In genomic region chr10:61376908-61377368, GRCh38 we compare ENCODE assay signal across 25 cellular contexts.
"Had no signal": no experiment of that assay in that cellular context is flagged by ENCODE, and none has a peak within 500 bp of the region (broad histone marks: within the 10 kb centered on the region; RNA-seq: fewer than 3 reads in every experiment).

No MANE protein-coding gene starts in this region.

- H3K27ac ChIP-seq: epithelial cell of prostate, esophagus muscularis mucosa, gastrocnemius medialis, heart right ventricle, left ventricle myocardium inferior, pancreas, prostate gland, sigmoid colon, skin epidermis, suprapubic skin, thyroid gland, uterus had no signal

- H3K27me3 Mint-ChIP-seq: type B pancreatic cell had no signal

- H3K36me3 ChIP-seq: esophagus muscularis mucosa, gastrocnemius medialis, heart right ventricle, left ventricle myocardium inferior, pancreas, prostate gland, sigmoid colon, suprapubic skin, thyroid gland, uterus had no signal

- H3K4me1 Mint-ChIP-seq: naive thymus-derived CD8-positive, alpha-beta T cell; neural crest cell had no signal

- H3K4me3 ChIP-seq: esophagus muscularis mucosa, gastrocnemius medialis, heart right ventricle, left ventricle myocardium inferior, pancreas, prostate gland, sigmoid colon, skin epidermis, suprapubic skin, thyroid gland, uterus had no signal

- DNase-seq: cortex of kidney; effector memory CD4-positive, alpha-beta T cell; gastrocnemius medialis; heart right ventricle; hypothalamus; islet precursor cell; left cardiac atrium; left ventricle myocardium inferior; mammary epithelial cell; nucleus accumbens; retina; sigmoid colon; stimulated activated CD4-positive, alpha-beta T cell treated with anti-CD3 and anti-CD28 coated beads, Interleukin-12 subunit alpha, Interleukin-12 subunit beta, amount 100 ng/mL, for 4 hours; stimulated activated naive CD4-positive, alpha-beta T cell; thyroid gland; uterus had no signal

- H3K9me3 ChIP-seq: pancreas, prostate gland, suprapubic skin, thyroid gland had no signal

- H3K4me3 Mint-ChIP-seq: naive thymus-derived CD8-positive, alpha-beta T cell; neural crest cell; type B pancreatic cell had no signal

- H3K27ac Mint-ChIP-seq: naive thymus-derived CD8-positive, alpha-beta T cell; type B pancreatic cell had no signal

- H3K27me3 ChIP-seq: esophagus muscularis mucosa, gastrocnemius medialis, heart right ventricle, pancreas, sigmoid colon, suprapubic skin, thyroid gland, uterus had no signal

- H3K9me3 Mint-ChIP-seq: type B pancreatic cell had no signal

- H3K36me3 Mint-ChIP-seq: type B pancreatic cell had no signal

- H3K4me1 ChIP-seq: esophagus muscularis mucosa, gastrocnemius medialis, heart right ventricle, left ventricle myocardium inferior, pancreas, prostate gland, sigmoid colon, suprapubic skin, thyroid gland, uterus had no signal
